28 cellular contexts compared by ENCODE assay signal in the genomic region with DNA sequence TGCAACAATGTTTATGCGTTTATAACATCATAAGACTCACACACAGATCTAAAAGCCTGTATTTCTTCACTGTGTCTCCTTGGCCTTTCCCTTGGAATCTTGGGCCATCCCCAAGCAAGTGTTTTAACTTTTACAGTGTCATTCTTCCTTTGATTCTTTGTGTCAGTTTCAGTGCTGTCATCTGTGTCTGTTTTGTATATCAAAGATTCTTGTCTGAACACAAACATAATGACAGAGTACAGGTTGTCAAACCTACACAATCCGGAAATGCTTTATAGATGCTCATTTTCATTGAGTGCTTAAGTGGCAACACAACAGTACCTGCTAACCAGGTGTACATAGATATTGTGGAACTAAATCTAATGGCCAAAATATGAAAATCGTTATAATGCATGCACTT.
"Had no signal": no experiment of that assay in that cellular context is flagged by ENCODE, and none has a peak within 500 bp of the region (broad histone marks: within the 10 kb centered on the region; RNA-seq: fewer than 3 reads in every experiment).

No MANE protein-coding gene starts in this region.

- H3K4me1 ChIP-seq: ascending aorta had no signal

- H3K4me3 ChIP-seq: ascending aorta, cardiac muscle cell had no signal

- H3K27ac ChIP-seq: ascending aorta, cardiac muscle cell, VCaP had no signal

- DNase-seq: activated B cell treated with CpG ODN at 0.5 μM for 24 hours; activated CD4-positive, alpha-beta memory T cell treated with anti-CD3 and anti-CD28 coated beads for 36 hours; activated CD4-positive, alpha-beta T cell treated with anti-CD3 and anti-CD28 coated beads for 4 hours; activated CD4-positive, alpha-beta T cell treated with anti-CD3 and anti-CD28 coated beads, Interleukin-2, amount 10 ng/mL, durations not matched to agents 24 days and 14 days; activated CD4-positive, alpha-beta T cell treated with anti-CD3 and anti-CD28 coated beads, Interleukin-2, amount 50 U/mL, for 1 hour; activated CD4-positive, alpha-beta T cell treated with anti-CD3 and anti-CD28 coated beads, Interleukin-2, amount 50 U/mL, for 4 hours; activated CD4-positive, CD25-positive, alpha-beta regulatory T cell treated with anti-CD3 and anti-CD28 coated beads, Interleukin-2, amount 50 U/mL, for 72 hours; activated CD8-positive, alpha-beta memory T cell treated with anti-CD3 and anti-CD28 coated beads, Interleukin-2, amount 50 U/mL, for 4 hours; activated CD8-positive, alpha-beta T cell treated with anti-CD3 and anti-CD28 coated beads for 36 hours; activated effector memory CD4-positive, alpha-beta T cell treated with anti-CD3 and anti-CD28 coated beads, Interleukin-2, amount 50 U/mL, for 16 hours; activated gamma-delta T cell treated with Interleukin-2 at 50 U/mL for 16 hours; activated naive CD4-positive, alpha-beta T cell; activated naive CD4-positive, alpha-beta T cell treated with anti-CD3 and anti-CD28 coated beads, Interleukin-2, amount 10 ng/mL, durations not matched to agents 7 days and 5 days; activated naive CD8-positive, alpha-beta T cell treated with anti-CD3 and anti-CD28 coated beads, Interleukin-2, amount 10 ng/mL, durations not matched to agents 7 days and 5 days; activated naive CD8-positive, alpha-beta T cell treated with anti-CD3 and anti-CD28 coated beads, Interleukin-2, amount 50 U/mL, for 24 hours; activated T-cell treated with anti-CD3 and anti-CD28 coated beads for 4 hours; activated T-cell treated with anti-CD3 and anti-CD28 coated beads, Interleukin-2, amount 50 U/mL, for 1 hour; activated T-cell treated with anti-CD3 and anti-CD28 coated beads, Interleukin-2, amount 50 U/mL, for 4 hours; activated T-cell treated with anti-CD3 and anti-CD28 coated beads, Interleukin-2, amount 50 U/mL, for 72 hours; amygdala; anterior cingulate cortex; caudate nucleus; cerebellar nuclear complex; T-helper 2 cell; T-helper 9 cell had no signal

- H3K9me3 ChIP-seq: ascending aorta had no signal

- H3K36me3 ChIP-seq: ascending aorta, cardiac muscle cell had no signal

- H3K27me3 ChIP-seq: ascending aorta, cardiac muscle cell had no signal
